8 cellular contexts compared by ENCODE assay signal in genomic region chr3:137032465-137033120, GRCh38.
DNase-seq lines count a peak whose midpoint lies in the region; ATAC-seq and TF ChIP-seq lines count a peak whose summit lies in the region.

No MANE protein-coding gene starts in this region.

- no peak overlapping the region for H3K27ac ChIP-seq in lower lobe of right lung

- ATAC-seq in GM18909 (IDR thresholded peaks at IDR 0.05; ENCODE audit: poor library complexity, unreplicated experiment) (peak; percentile 88), HG03280 (IDR thresholded peaks at IDR 0.05; ENCODE audit: unreplicated experiment) (peak; percentile 89), lower lobe of right lung (peak; percentile 93)

- TF ChIP-seq CTCF in AG09309 (IDR thresholded peaks at IDR 0.05; ENCODE audit: control insufficient read depth, insufficient read depth, low read depth, low read length, missing control alignments) = peak; percentile 95
- peak; percentile 99 for TF ChIP-seq CTCF in lower lobe of right lung (IDR thresholded peaks at IDR 0.05)

- no peaks in the 10 kb centered on the region for H3K9me3 ChIP-seq in lower lobe of right lung

- peaks cover 6% of the 10 kb centered on the region for H3K4me1 ChIP-seq in lower lobe of right lung

- H3K4me3 ChIP-seq in AG09309 (ENCODE audit: control insufficient read depth, low read depth, low read length) = peak overlapping the region; percentile 23
- peak overlapping the region; percentile 49 for H3K4me3 ChIP-seq in lower lobe of right lung

- no peak for DNase-seq in AG09309 (ENCODE audit: low read depth)
- DNase-seq in NCI-H524 (lab: John Stamatoyannopoulos, UW) = peak; percentile 80 to 93
- DNase-seq in activated CD4-positive, alpha-beta T cell treated with anti-CD3 and anti-CD28 coated beads, Interleukin-2, amount 50 U/mL, for 4 hours = peak; percentile 64 to 71
- peak; percentile 93 for DNase-seq in ecto neural progenitor cell (ENCODE audit: low spot score)
- peak; percentile 87 for DNase-seq in lower lobe of right lung
- DNase-seq in stimulated activated CD4-positive, alpha-beta T cell treated with anti-CD3 and anti-CD28 coated beads, TNF-alpha, amount 100 ng/mL, for 24 hours (ENCODE audit: low read depth in 3 of 3) = peak; percentile 53 to 82 (median 61)

- H3K36me3 ChIP-seq in lower lobe of right lung = no peaks in the 10 kb centered on the region

- intact Hi-C loops in lower lobe of right lung (cut with DNase I) = no loop called here

- H3K27me3 ChIP-seq in lower lobe of right lung (ENCODE audit: low read depth) = peaks cover 12% of the 10 kb centered on the region
